ENCODE assay signal across 1 cellular context in the genomic region with DNA sequence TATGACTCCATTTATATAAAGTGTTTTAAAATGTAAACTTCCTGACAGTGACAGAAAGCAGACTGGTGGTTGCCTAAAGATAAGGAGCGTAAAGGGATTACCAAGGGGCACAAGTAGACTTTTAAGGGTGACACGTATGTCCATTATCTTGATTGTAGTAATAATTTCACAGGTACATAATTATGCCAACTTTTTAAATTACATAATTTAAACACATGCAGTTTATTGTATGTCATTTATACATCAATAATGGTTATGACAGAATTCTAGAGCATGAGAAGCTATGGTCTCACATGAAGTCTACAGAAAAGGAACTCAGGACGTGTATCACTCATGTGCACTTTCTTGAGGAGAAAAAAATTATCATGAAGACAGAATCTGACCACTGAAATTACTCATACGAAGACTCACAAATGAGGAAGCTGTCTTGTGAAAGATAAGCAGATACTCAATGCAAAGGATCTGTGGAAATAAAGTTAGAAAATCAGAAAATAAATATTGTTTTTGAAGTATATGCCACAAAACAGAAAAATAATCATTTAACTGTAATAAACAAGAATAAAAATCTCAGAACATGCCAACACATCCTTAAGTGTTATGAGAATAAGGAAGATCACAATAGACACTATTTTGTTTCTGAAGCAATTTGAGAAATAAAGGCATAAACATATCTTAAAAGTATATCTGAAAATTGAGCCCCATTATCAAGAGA.
TF ChIP-seq lines count a peak whose summit lies in the region.

No MANE protein-coding gene starts in this region.

TF ChIP-seq in K562, 482 proteins besides CTCF, POLR2A, EP300 and RAD21 (continued from another document and continues in another):
- TF ChIP-seq, protein P1, sequence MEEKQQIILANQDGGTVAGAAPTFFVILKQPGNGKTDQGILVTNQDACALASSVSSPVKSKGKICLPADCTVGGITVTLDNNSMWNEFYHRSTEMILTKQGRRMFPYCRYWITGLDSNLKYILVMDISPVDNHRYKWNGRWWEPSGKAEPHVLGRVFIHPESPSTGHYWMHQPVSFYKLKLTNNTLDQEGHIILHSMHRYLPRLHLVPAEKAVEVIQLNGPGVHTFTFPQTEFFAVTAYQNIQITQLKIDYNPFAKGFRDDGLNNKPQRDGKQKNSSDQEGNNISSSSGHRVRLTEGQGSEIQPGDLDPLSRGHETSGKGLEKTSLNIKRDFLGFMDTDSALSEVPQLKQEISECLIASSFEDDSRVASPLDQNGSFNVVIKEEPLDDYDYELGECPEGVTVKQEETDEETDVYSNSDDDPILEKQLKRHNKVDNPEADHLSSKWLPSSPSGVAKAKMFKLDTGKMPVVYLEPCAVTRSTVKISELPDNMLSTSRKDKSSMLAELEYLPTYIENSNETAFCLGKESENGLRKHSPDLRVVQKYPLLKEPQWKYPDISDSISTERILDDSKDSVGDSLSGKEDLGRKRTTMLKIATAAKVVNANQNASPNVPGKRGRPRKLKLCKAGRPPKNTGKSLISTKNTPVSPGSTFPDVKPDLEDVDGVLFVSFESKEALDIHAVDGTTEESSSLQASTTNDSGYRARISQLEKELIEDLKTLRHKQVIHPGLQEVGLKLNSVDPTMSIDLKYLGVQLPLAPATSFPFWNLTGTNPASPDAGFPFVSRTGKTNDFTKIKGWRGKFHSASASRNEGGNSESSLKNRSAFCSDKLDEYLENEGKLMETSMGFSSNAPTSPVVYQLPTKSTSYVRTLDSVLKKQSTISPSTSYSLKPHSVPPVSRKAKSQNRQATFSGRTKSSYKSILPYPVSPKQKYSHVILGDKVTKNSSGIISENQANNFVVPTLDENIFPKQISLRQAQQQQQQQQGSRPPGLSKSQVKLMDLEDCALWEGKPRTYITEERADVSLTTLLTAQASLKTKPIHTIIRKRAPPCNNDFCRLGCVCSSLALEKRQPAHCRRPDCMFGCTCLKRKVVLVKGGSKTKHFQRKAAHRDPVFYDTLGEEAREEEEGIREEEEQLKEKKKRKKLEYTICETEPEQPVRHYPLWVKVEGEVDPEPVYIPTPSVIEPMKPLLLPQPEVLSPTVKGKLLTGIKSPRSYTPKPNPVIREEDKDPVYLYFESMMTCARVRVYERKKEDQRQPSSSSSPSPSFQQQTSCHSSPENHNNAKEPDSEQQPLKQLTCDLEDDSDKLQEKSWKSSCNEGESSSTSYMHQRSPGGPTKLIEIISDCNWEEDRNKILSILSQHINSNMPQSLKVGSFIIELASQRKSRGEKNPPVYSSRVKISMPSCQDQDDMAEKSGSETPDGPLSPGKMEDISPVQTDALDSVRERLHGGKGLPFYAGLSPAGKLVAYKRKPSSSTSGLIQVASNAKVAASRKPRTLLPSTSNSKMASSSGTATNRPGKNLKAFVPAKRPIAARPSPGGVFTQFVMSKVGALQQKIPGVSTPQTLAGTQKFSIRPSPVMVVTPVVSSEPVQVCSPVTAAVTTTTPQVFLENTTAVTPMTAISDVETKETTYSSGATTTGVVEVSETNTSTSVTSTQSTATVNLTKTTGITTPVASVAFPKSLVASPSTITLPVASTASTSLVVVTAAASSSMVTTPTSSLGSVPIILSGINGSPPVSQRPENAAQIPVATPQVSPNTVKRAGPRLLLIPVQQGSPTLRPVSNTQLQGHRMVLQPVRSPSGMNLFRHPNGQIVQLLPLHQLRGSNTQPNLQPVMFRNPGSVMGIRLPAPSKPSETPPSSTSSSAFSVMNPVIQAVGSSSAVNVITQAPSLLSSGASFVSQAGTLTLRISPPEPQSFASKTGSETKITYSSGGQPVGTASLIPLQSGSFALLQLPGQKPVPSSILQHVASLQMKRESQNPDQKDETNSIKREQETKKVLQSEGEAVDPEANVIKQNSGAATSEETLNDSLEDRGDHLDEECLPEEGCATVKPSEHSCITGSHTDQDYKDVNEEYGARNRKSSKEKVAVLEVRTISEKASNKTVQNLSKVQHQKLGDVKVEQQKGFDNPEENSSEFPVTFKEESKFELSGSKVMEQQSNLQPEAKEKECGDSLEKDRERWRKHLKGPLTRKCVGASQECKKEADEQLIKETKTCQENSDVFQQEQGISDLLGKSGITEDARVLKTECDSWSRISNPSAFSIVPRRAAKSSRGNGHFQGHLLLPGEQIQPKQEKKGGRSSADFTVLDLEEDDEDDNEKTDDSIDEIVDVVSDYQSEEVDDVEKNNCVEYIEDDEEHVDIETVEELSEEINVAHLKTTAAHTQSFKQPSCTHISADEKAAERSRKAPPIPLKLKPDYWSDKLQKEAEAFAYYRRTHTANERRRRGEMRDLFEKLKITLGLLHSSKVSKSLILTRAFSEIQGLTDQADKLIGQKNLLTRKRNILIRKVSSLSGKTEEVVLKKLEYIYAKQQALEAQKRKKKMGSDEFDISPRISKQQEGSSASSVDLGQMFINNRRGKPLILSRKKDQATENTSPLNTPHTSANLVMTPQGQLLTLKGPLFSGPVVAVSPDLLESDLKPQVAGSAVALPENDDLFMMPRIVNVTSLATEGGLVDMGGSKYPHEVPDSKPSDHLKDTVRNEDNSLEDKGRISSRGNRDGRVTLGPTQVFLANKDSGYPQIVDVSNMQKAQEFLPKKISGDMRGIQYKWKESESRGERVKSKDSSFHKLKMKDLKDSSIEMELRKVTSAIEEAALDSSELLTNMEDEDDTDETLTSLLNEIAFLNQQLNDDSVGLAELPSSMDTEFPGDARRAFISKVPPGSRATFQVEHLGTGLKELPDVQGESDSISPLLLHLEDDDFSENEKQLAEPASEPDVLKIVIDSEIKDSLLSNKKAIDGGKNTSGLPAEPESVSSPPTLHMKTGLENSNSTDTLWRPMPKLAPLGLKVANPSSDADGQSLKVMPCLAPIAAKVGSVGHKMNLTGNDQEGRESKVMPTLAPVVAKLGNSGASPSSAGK (IDR thresholded peaks at IDR 0.05), result peak; percentile 51
- TF ChIP-seq, protein P2, sequence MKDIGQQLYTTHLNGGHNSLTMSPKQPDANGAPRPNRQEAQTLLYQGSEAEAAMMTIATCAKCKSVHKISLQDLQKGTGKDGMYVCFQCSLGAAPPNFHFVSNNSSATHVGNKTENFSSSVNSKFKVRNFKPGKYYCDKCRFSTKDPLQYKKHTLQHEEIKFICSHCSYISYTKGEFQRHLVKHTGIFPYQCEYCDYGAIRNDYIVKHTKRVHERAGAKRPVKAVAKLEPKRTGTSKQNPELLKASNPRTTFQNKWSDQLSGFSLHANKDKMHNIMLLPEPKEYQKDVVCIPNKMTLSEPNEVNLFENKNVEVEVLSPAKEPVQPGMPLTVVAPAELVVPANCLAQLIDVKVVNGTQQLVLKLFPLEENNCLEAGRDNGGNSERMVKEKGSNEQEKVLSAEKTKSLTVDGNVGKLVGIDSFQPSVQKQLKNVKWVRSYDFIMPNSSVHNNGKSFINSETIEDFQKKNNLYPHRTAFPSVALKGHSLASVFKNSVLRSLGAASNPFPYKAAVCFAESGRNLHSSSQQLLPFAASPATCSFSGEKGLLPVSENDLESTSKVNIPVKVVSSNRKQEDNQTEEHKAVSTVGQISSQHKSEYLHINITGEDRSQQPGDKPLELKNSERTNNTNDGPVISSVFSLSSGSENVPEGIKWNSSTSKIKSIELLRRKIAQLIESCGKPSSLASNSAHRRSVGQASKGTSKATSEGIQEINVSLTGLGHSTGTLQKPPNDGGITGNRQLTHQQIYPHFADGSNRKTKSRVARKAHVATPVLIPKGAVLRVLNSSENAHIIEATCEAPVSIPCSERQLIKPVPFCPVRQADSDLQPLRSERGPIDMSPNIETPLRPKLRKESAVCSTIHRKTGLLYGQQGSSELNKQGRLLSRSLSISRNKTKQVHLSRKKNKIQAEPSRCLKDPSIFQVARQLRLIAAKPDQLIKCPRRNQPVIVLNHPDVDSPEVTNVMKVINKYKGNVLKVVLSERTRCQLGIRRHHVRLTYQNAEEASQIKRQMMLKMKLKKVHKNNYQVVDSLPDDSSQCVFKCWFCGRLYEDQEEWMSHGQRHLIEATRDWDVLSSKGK (CRISPR knock-in tag; IDR thresholded peaks at IDR 0.05), result no peak
- TF ChIP-seq FOXA1 (IDR thresholded peaks at IDR 0.05; ENCODE audit: borderline replicate concordance) (no peak), ZNF75A (CRISPR knock-in tag; IDR thresholded peaks at IDR 0.05) (no peak), RBM22 (IDR thresholded peaks at IDR 0.05; ENCODE audit: low read depth, low read length, poor library complexity, severe bottlenecking) (no peak), PTBP1 (IDR thresholded peaks at IDR 0.05; ENCODE audit: low read depth, low read length) (no peak), FOSL1 (tag; conservative IDR thresholded peaks at IDR 0.05) (peak; percentile 98), SIX5 (IDR thresholded peaks at IDR 0.05; ENCODE audit: borderline replicate concordance in 1 of 2, insufficient read depth in 1 of 2, low read depth in 1 of 2, low read length in 2 of 2) (no peak), HDAC3 (IDR thresholded peaks at IDR 0.05; ENCODE audit: borderline replicate concordance, partially characterized antibody) (peak; percentile 35), CREM (IDR thresholded peaks at IDR 0.05; ENCODE audit: low read depth) (peak; percentile 9; the same call in 1 of the 2 replicates), NELFE (IDR thresholded peaks at IDR 0.05; ENCODE audit: insufficient read depth, insufficient read length) (no peak), POLR3A (IDR thresholded peaks at IDR 0.05; ENCODE audit: borderline replicate concordance, extremely low read depth, insufficient read depth, insufficient read length) (no peak), EP400 (IDR thresholded peaks at IDR 0.05) (0 out of 2 replicates have a peak, but pooled peaks have one; percentile 36), NFE2L1 (tag; IDR thresholded peaks at IDR 0.05; ENCODE audit: borderline replicate concordance, low read depth) (no peak), RBM15 (IDR thresholded peaks at IDR 0.05; ENCODE audit: insufficient read depth, low read length) (no peak), BRCA1 (IDR thresholded peaks at IDR 0.05) (no peak), BRCA1 (CRISPR knock-in tag; IDR thresholded peaks at IDR 0.05) (no peak), U2AF2 (optimal IDR thresholded peaks at IDR 0.05; ENCODE audit: low read depth, low read length) (no peak), ZNF165 (CRISPR knock-in tag; IDR thresholded peaks at IDR 0.05; ENCODE audit: borderline replicate concordance) (no peak), NFIC (IDR thresholded peaks at IDR 0.05) (peak; percentile 22; the same call in 1 of the 2 replicates), PCBP1 (IDR thresholded peaks at IDR 0.05; ENCODE audit: low read depth, low read length, poor library complexity, severe bottlenecking) (no peak), ETV6 (IDR thresholded peaks at IDR 0.05; ENCODE audit: borderline replicate concordance in 1 of 2, low read depth in 2 of 2, low read length in 1 of 2) (no peak), ETV6 (CRISPR knock-in tag; IDR thresholded peaks at IDR 0.05; ENCODE audit: borderline replicate concordance) (no peak), PYGO2 (tag; IDR thresholded peaks at IDR 0.05) (no peak), HDAC1 (IDR thresholded peaks at IDR 0.05) (0 out of 4 replicates have a peak, but pooled peaks of 1 of the 2 experiments have one; percentile 9), PHB (CRISPR knock-in tag; IDR thresholded peaks at IDR 0.05) (no peak), TBL1XR1 (IDR thresholded peaks at IDR 0.05; ENCODE audit: low read length in 2 of 2) (no peak), ZNF76 (CRISPR knock-in tag; IDR thresholded peaks at IDR 0.05; ENCODE audit: borderline replicate concordance) (no peak)
- TF ChIP-seq, protein P3, sequence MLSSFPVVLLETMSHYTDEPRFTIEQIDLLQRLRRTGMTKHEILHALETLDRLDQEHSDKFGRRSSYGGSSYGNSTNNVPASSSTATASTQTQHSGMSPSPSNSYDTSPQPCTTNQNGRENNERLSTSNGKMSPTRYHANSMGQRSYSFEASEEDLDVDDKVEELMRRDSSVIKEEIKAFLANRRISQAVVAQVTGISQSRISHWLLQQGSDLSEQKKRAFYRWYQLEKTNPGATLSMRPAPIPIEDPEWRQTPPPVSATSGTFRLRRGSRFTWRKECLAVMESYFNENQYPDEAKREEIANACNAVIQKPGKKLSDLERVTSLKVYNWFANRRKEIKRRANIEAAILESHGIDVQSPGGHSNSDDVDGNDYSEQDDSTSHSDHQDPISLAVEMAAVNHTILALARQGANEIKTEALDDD (IDR thresholded peaks at IDR 0.05), result no peak
- TF ChIP-seq, protein P4, sequence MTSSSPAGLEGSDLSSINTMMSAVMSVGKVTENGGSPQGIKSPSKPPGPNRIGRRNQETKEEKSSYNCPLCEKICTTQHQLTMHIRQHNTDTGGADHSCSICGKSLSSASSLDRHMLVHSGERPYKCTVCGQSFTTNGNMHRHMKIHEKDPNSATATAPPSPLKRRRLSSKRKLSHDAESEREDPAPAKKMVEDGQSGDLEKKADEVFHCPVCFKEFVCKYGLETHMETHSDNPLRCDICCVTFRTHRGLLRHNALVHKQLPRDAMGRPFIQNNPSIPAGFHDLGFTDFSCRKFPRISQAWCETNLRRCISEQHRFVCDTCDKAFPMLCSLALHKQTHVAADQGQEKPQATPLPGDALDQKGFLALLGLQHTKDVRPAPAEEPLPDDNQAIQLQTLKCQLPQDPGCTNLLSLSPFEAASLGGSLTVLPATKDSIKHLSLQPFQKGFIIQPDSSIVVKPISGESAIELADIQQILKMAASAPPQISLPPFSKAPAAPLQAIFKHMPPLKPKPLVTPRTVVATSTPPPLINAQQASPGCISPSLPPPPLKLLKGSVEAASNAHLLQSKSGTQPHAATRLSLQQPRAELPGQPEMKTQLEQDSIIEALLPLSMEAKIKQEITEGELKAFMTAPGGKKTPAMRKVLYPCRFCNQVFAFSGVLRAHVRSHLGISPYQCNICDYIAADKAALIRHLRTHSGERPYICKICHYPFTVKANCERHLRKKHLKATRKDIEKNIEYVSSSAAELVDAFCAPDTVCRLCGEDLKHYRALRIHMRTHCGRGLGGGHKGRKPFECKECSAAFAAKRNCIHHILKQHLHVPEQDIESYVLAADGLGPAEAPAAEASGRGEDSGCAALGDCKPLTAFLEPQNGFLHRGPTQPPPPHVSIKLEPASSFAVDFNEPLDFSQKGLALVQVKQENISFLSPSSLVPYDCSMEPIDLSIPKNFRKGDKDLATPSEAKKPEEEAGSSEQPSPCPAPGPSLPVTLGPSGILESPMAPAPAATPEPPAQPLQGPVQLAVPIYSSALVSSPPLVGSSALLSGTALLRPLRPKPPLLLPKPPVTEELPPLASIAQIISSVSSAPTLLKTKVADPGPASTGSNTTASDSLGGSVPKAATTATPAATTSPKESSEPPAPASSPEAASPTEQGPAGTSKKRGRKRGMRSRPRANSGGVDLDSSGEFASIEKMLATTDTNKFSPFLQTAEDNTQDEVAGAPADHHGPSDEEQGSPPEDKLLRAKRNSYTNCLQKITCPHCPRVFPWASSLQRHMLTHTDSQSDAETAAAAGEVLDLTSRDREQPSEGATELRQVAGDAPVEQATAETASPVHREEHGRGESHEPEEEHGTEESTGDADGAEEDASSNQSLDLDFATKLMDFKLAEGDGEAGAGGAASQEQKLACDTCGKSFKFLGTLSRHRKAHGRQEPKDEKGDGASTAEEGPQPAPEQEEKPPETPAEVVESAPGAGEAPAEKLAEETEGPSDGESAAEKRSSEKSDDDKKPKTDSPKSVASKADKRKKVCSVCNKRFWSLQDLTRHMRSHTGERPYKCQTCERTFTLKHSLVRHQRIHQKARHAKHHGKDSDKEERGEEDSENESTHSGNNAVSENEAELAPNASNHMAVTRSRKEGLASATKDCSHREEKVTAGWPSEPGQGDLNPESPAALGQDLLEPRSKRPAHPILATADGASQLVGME (CRISPR knock-in tag; IDR thresholded peaks at IDR 0.05), result no peak
- TF ChIP-seq, protein P5, sequence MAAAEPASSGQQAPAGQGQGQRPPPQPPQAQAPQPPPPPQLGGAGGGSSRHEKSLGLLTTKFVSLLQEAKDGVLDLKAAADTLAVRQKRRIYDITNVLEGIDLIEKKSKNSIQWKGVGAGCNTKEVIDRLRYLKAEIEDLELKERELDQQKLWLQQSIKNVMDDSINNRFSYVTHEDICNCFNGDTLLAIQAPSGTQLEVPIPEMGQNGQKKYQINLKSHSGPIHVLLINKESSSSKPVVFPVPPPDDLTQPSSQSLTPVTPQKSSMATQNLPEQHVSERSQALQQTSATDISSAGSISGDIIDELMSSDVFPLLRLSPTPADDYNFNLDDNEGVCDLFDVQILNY (CRISPR knock-in tag; IDR thresholded peaks at IDR 0.05), result no peak
